ENCODE assay signal across 8 cellular contexts in genomic region chr1:25810341-25811299, GRCh38. TPM values are rescaled to one million over a fixed set of nuclear protein-coding genes. Genes with fewer than 3 reads are reported as not detected.
DNase-seq lines count a peak whose midpoint lies in the region; ATAC-seq and TF ChIP-seq lines count a peak whose summit lies in the region.

No MANE protein-coding gene starts in this region.

- H3K36me3 Mint-ChIP-seq in nephron (ENCODE audit: low read depth), result peaks cover 35% of the 10 kb centered on the region

- H3K27ac Mint-ChIP-seq in nephron, result no peak overlapping the region

- intact Hi-C loops in stomach (cut with DNase I; ENCODE audit: low total_unique reads), result no loop called here

- no peak for TF ChIP-seq POLR2A in stomach (IDR thresholded peaks at IDR 0.05)

- peaks cover 22% of the 10 kb centered on the region for H3K36me3 ChIP-seq in H7 (replicated peaks; ENCODE audit: control insufficient read depth, insufficient read depth, low read length)
- H3K36me3 ChIP-seq in NT2/D1 (ENCODE audit: insufficient read depth, insufficient read length, low read length), result peaks cover 96% of the 10 kb centered on the region
- H3K36me3 ChIP-seq in stomach, result peaks cover 46 to 95% (median 84%) of the 10 kb centered on the region in 4 donors

- TF ChIP-seq EP300 in stomach (IDR thresholded peaks at IDR 0.05), result no peak

- peak; percentile 86 for DNase-seq in AG20443 (ENCODE audit: low spot score)
- DNase-seq in H7, result peak; percentile 97
- peak; percentile 66 for DNase-seq in NT2/D1 (ENCODE audit: low read depth, low spot score)
- DNase-seq in activated CD8-positive, alpha-beta memory T cell treated with anti-CD3 and anti-CD28 coated beads, Interleukin-2, amount 50 U/mL, for 48 hours, result peak; percentile 94
- peak; percentile 79 for DNase-seq in stomach

- peak; percentile 87 to 94 (median 90) for TF ChIP-seq CTCF in nephron (IDR thresholded peaks at IDR 0.05; ENCODE audit: unreplicated experiment in 3 of 3)
- TF ChIP-seq CTCF in stomach (IDR thresholded peaks at IDR 0.05), result peak in 5 of 7 experiments; percentile 86 to 96 (median 93)

- H3K27me3 Mint-ChIP-seq in nephron (ENCODE audit: low read depth), result peaks cover 5% of the 10 kb centered on the region

- H3K4me3 ChIP-seq in H7 (ENCODE audit: insufficient read depth, low read depth, low read length) (no peak overlapping the region), NT2/D1 (ENCODE audit: insufficient read length, low read depth) (no peak overlapping the region), stomach (no peak overlapping the region)

- H3K4me1 ChIP-seq in NT2/D1 (ENCODE audit: insufficient read depth, insufficient read length) (peaks cover 12% of the 10 kb centered on the region), stomach (peaks cover 9 to 56% (median 41%) of the 10 kb centered on the region in 4 donors)

- peak overlapping the region; percentile 62 for H3K9ac ChIP-seq in NT2/D1 (ENCODE audit: insufficient read length, low read depth)

- H3K27me3 ChIP-seq in H7 (ENCODE audit: control insufficient read depth, insufficient read depth, low read length) (no peaks in the 10 kb centered on the region), NT2/D1 (ENCODE audit: insufficient read depth, insufficient read length) (no peaks in the 10 kb centered on the region), stomach (no peaks in the 10 kb centered on the region)

- 32 to 45% (median 35%) methylated on average over 10 to 21 of the region's 21 CpGs for WGBS in stomach, 5 donors

- peak; percentile 36 for ATAC-seq in esophagus mucosa
- ATAC-seq in HG03439 (IDR thresholded peaks at IDR 0.05; ENCODE audit: unreplicated experiment), result no peak

- H3K9me3 Mint-ChIP-seq in nephron, result no peaks in the 10 kb centered on the region

- H3K27ac ChIP-seq in stomach, result peak overlapping the region in 2 of 5 donors; percentile 19 to 36

- peaks cover 8% of the 10 kb centered on the region for H3K4me1 Mint-ChIP-seq in nephron

- H3K4me3 Mint-ChIP-seq in nephron, result no peak overlapping the region

- H3K9me3 ChIP-seq in NT2/D1 (ENCODE audit: insufficient read depth, low read length) (no peaks in the 10 kb centered on the region), stomach (no peaks in the 10 kb centered on the region)

RNA-seq across cellular contexts. Expression of gene MTFR1L, which starts 9.1 kb away (rescaled TPM):
- total RNA-seq in H7 (2014; rRNA removed; shearing (Covaris generic)), result 36.8 and 38.8 TPM in 2 replicates
- total RNA-seq in esophagus mucosa, result 20.6 TPM
- 100 to 1,000 TPM in 3 of 5 donors, 10 to 100 TPM in 2; 39.3 to 301 (median 107) TPM for total RNA-seq in stomach
- 10 to 100 TPM; 41.1 to 52.4 (median 49.5) TPM for polyA plus RNA-seq in stomach

RNA-seq across cellular contexts. Expression of gene SELENON, which starts 10.6 kb away (rescaled TPM):
- 108 and 139 TPM in 2 replicates for total RNA-seq in H7 (2014; rRNA removed; shearing (Covaris generic))
- total RNA-seq in esophagus mucosa, result 35.2 TPM
- total RNA-seq in stomach, result 10 to 100 TPM in 4 of 5 donors, 1 to 10 TPM in 1; 1.7 to 81.1 (median 18.3) TPM
- 10 to 100 TPM in 2 of 3 donors, 1 to 10 TPM in 1; 9.5 to 29.4 (median 21.7) TPM for polyA plus RNA-seq in stomach

RNA-seq across cellular contexts. Expression of gene AUNIP, which starts 48.6 kb away (rescaled TPM):
- 38.9 and 42.2 TPM in 2 replicates for total RNA-seq in H7 (2014; rRNA removed; shearing (Covaris generic))
- total RNA-seq in esophagus mucosa (3.3 TPM), stomach (1 to 10 TPM in 1 of 5 donors, under 1 TPM in 1, not detected in 3; 0.87 to 2.8 TPM)
- polyA plus RNA-seq in stomach, result 1 to 10 TPM in 1 of 3 donors, under 1 TPM in 2; 0.68 to 1.5 (median 1.00) TPM
